Comparison of ENCODE assay signal across 9 cellular contexts in the genomic region with DNA sequence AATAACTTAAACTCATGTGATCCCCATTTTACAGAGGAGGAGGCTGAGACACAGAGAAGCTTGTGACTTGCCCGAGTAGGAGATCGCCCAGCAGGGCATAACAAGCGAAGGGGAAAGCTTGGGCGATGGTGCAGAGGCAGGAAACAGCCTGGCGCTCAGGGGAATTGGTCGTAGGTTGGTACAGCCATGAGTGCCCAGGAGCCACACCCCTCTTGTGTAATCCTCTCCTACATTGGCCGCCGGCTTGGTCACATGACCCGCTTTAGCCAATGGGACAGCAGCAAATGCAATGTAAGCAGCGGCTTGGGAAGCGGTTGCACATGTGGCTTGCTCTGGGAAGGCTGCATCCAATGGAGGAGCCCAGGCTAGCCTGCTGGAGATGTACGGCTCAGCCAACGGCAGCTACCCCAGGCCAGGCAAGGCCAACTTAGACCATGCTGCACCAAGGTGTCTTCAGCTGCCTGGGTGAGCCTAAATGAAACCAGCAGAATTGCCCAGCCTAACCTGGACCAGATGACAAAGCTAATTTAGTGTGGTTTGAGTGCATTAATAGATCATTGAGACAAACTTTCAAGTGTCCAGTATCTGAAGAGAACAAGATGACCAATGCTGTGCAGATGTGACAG.
DNase-seq lines count a peak whose midpoint lies in the region; ATAC-seq and TF ChIP-seq lines count a peak whose summit lies in the region.
"Had no signal": no experiment of that assay in that cellular context is flagged by ENCODE, and none has a peak within 500 bp of the region (broad histone marks: within the 10 kb centered on the region; RNA-seq: fewer than 3 reads in every experiment).

No MANE protein-coding gene starts in this region.

- TF ChIP-seq CTCF in fibroblast of mammary gland (conservative IDR thresholded peaks at IDR 0.05; ENCODE audit: control insufficient read depth, insufficient read depth, low read depth, low read length): no peak

- no peak overlapping the region for H3K4me3 ChIP-seq in fibroblast of mammary gland (ENCODE audit: control insufficient read depth, low read depth, low read length)

- peak; percentile 3 for DNase-seq in COLO668 (lab: John Stamatoyannopoulos, UW; ENCODE audit: unreplicated experiment)
- peak; percentile 20 for DNase-seq in NCI-H226
- DNase-seq in fibroblast of mammary gland (ENCODE audit: low read depth): peak; percentile 29
- no peak for DNase-seq in activated effector memory CD4-positive, alpha-beta T cell treated with Interleukin-2 at 50 U/mL for 16 hours
- no peak for DNase-seq in stimulated activated naive CD4-positive, alpha-beta T cell treated with Interleukin-2 at 50 U/mL for 16 hours (lab: John Stamatoyannopoulos, UW)
- no peak for DNase-seq in NCI-H774 (lab: John Stamatoyannopoulos, UW)
- DNase-seq: NCI-H187 treated with DMSO at 0.1 percent for 48 hours had no signal

- peak; percentile 56 for ATAC-seq in GM19351 (IDR thresholded peaks at IDR 0.05; ENCODE audit: unreplicated experiment)
- no peak for ATAC-seq in HG02981 (IDR thresholded peaks at IDR 0.05; ENCODE audit: unreplicated experiment)

Comparison
In these comparisons a context has a peak if more than half of its experiments do, and no peak if none do; other contexts are left out.
1. DNase-seq: peak in COLO668 (single experiment), NCI-H226 (single experiment) and fibroblast of mammary gland (single experiment); none in activated effector memory CD4-positive, alpha-beta T cell treated with Interleukin-2 at 50 U/mL for 16 hours (single experiment), stimulated activated naive CD4-positive, alpha-beta T cell treated with Interleukin-2 at 50 U/mL for 16 hours (single experiment) and NCI-H774 (single experiment).